ENCODE assay signal across 8 cellular contexts in genomic region chr3:66195347-66195783, GRCh38. TPM values are rescaled to one million over a fixed set of nuclear protein-coding genes. Genes with fewer than 3 reads are reported as not detected.
A peak's percentile ranks its signal among the peaks of the same experiment; 100 is the strongest.
DNase-seq lines count a peak whose midpoint lies in the region; ATAC-seq, FAIRE-seq and TF ChIP-seq lines count a peak whose summit lies in the region.

No MANE protein-coding gene starts in this region.

- no peaks in the 10 kb centered on the region for H3K36me3 ChIP-seq in brain microvascular endothelial cell (replicated peaks)
- no peaks in the 10 kb centered on the region for H3K36me3 ChIP-seq in kidney (ENCODE audit: control insufficient read depth in 1 of 2, insufficient read depth in 2 of 2, low read length in 2 of 2)

- H3K27ac Mint-ChIP-seq in T-cell = no peak overlapping the region

- H3K36me3 Mint-ChIP-seq in T-cell = no peaks in the 10 kb centered on the region

- in situ Hi-C loops in Caki2 (cut with HindIII; ENCODE audit: low pct_unique_long_range_greater_than_20kb, low sequenced_read_pairs) (no loop called here), brain microvascular endothelial cell (cut with HindIII; ENCODE audit: low pct_ligation_motif_present, low sequenced_read_pairs) (no loop called here)

- TF ChIP-seq CTCF in brain microvascular endothelial cell (IDR thresholded peaks at IDR 0.05; ENCODE audit: low read depth, low read length, missing control alignments) (peak; percentile 37), kidney (IDR thresholded peaks at IDR 0.05; ENCODE audit: borderline replicate concordance, extremely low read depth, insufficient read depth) (no peak)

- H3K27me3 ChIP-seq in brain microvascular endothelial cell (replicated peaks) = no peaks in the 10 kb centered on the region

- peaks cover 0 to 3% of the 10 kb centered on the region in 2 donors for H3K4me1 ChIP-seq in kidney (ENCODE audit: control insufficient read depth in 1 of 2, insufficient read depth in 1 of 2, low read depth in 1 of 2, low read length in 2 of 2)

- no peak for ATAC-seq in T-cell (replicated peaks in 1 of 4)
- no peak for ATAC-seq in GM21528 (IDR thresholded peaks at IDR 0.05; ENCODE audit: low FRiP score, unreplicated experiment)

- no peak for FAIRE-seq in kidney (lab: Jason Lieb, UNC)

- peak; percentile 52 for DNase-seq in Caki2 (ENCODE audit: low read depth)
- DNase-seq in NCI-H1105 treated with DMSO at 0.1 percent for 48 hours (lab: John Stamatoyannopoulos, UW) = peak; percentile 73
- peak; percentile 29 for DNase-seq in brain microvascular endothelial cell
- peak; percentile 78 for DNase-seq in kidney
- DNase-seq in stimulated activated CD4-positive, alpha-beta T cell treated with anti-CD3 and anti-CD28 coated beads, Interleukin-4, amount 100 ng/mL, for 1 hour = peak; percentile 24
- no peak for DNase-seq in T-cell
- no peak for DNase-seq in NOMO-1 treated with dmso at 0.1 percent for 144 hours (lab: John Stamatoyannopoulos, UW; ENCODE audit: unreplicated experiment)

- intact Hi-C loops in kidney (cut with DNase I) = no loop called here

- H3K27ac ChIP-seq in brain microvascular endothelial cell (no peak overlapping the region), kidney (ENCODE audit: low read depth in 2 of 2, low read length in 2 of 2) (no peak overlapping the region)

- H3K4me3 ChIP-seq in brain microvascular endothelial cell (ENCODE audit: low read depth, low read length) (peak overlapping the region; percentile 29), kidney (ENCODE audit: low read length in 2 of 2) (peak overlapping the region; percentile 46 to 51)

- no peaks in the 10 kb centered on the region for H3K9me3 Mint-ChIP-seq in T-cell

- H3K4me3 Mint-ChIP-seq in T-cell = no peak overlapping the region

- no peak overlapping the region for H3K9ac ChIP-seq in kidney (ENCODE audit: low read length in 2 of 2)

- peaks cover 0 to 6% (median 3%) of the 10 kb centered on the region in 3 donors for H3K4me1 Mint-ChIP-seq in T-cell

- CTCF ChIA-PET in T-cell (lab: Charles Lee) = no interaction called here

- POLR2A ChIA-PET in T-cell (lab: Charles Lee) = no interaction called here

- H3K9me3 ChIP-seq in kidney (ENCODE audit: control insufficient read depth in 1 of 2, low read length in 2 of 2) = no peaks in the 10 kb centered on the region

- peaks cover 26 to 29% of the 10 kb centered on the region in 2 donors for H3K27me3 Mint-ChIP-seq in T-cell

RNA-seq across cellular contexts. Expression of gene SLC25A26, which starts 25.4 kb away (rescaled TPM):
- total RNA-seq in Caki2 (2014; rRNA removed; shearing (Covaris generic); ENCODE audit: low replicate concordance) = 24.8 and 42.9 TPM in 2 replicates
- total RNA-seq in kidney (23.9 TPM), T-cell (10 to 100 TPM; 16.6 to 26.9 (median 23.5) TPM)
- polyA plus RNA-seq in kidney (ENCODE audit: insufficient read depth, low read depth, low replicate concordance) = 25.4 TPM

Comparison
In these comparisons a context has a peak if more than half of its experiments do, and no peak if none do; other contexts are left out.
1. DNase-seq: peak in Caki2 (single experiment), NCI-H1105 treated with DMSO at 0.1 percent for 48 hours (single experiment), brain microvascular endothelial cell (single experiment), kidney (single experiment) and stimulated activated CD4-positive, alpha-beta T cell treated with anti-CD3 and anti-CD28 coated beads, Interleukin-4, amount 100 ng/mL, for 1 hour (single experiment); none in T-cell (0 of 34) and NOMO-1 treated with dmso at 0.1 percent for 144 hours (single experiment).